In genomic region chr17:48313096-48313495, GRCh38 we compare ENCODE assay signal across 15 cellular contexts.
A peak's percentile ranks its signal among the peaks of the same experiment; 100 is the strongest.
DNase-seq lines count a peak whose midpoint lies in the region; ATAC-seq, FAIRE-seq and TF ChIP-seq lines count a peak whose summit lies in the region.
"Had no signal": no experiment of that assay in that cellular context is flagged by ENCODE, and none has a peak within 500 bp of the region (broad histone marks: within the 10 kb centered on the region; RNA-seq: fewer than 3 reads in every experiment).

No MANE protein-coding gene starts in this region.

- H3K27me3 Mint-ChIP-seq in immature natural killer cell (ENCODE audit: low read depth in 3 of 3) = peaks cover 0 to 6% (median 0%) of the 10 kb centered on the region in 3 donors
- H3K27me3 Mint-ChIP-seq in nephron progenitor cell (ENCODE audit: low read depth, poor library complexity) = peaks cover 3% of the 10 kb centered on the region
- H3K27me3 Mint-ChIP-seq: B cell; CD4-positive, alpha-beta T cell had no signal

- peak; percentile 61 for FAIRE-seq in GM12892 (lab: Jason Lieb, UNC)
- FAIRE-seq: GM12891 had no signal

- no peaks in the 10 kb centered on the region for H3K79me2 ChIP-seq in OCI-LY3 (ENCODE audit: low read length)

- peak overlapping the region; percentile 72 for H3K4me2 ChIP-seq in OCI-LY3 (ENCODE audit: low read length)

- H3K36me3 Mint-ChIP-seq in immature natural killer cell = peaks cover 0 to 12% (median 0%) of the 10 kb centered on the region in 3 donors
- H3K36me3 Mint-ChIP-seq in nephron progenitor cell (ENCODE audit: low read depth) = no peaks in the 10 kb centered on the region

- H3K9ac ChIP-seq in OCI-LY3 (ENCODE audit: low read length) = no peak overlapping the region

- H2AFZ ChIP-seq in OCI-LY3 (ENCODE audit: low read depth, low read length) = no peak overlapping the region

- H3K4me3 Mint-ChIP-seq in immature natural killer cell (peak overlapping the region in 4 of 5 donors; percentile 27 to 51 (median 40)), nephron progenitor cell (no peak overlapping the region)
- H3K4me3 Mint-ChIP-seq: B cell; CD4-positive, alpha-beta T cell; HFFc6 had no signal

- no peaks in the 10 kb centered on the region for H3K9me3 Mint-ChIP-seq in immature natural killer cell
- no peaks in the 10 kb centered on the region for H3K9me3 Mint-ChIP-seq in nephron progenitor cell
- H3K9me3 Mint-ChIP-seq: CD4-positive, alpha-beta T cell; HFFc6 had no signal

- peak overlapping the region; percentile 10 to 81 (median 59) for H3K27ac Mint-ChIP-seq in immature natural killer cell
- H3K27ac Mint-ChIP-seq in nephron progenitor cell = peak overlapping the region; percentile 30
- H3K27ac Mint-ChIP-seq: B cell; CD4-positive, alpha-beta T cell; HFFc6 had no signal

- ATAC-seq in HG03159 (IDR thresholded peaks at IDR 0.05; ENCODE audit: unreplicated experiment) = no peak

- H4K20me1 ChIP-seq in OCI-LY3 (ENCODE audit: insufficient read depth, low read length) = no peaks in the 10 kb centered on the region

- in situ Hi-C loops in GM13977 (cut with MboI; ENCODE audit: low pct_unique_long_range_greater_than_20kb, low sequenced_read_pairs, unreplicated experiment) = no loop called here

- H3K27ac ChIP-seq in OCI-LY3 (ENCODE audit: low read length) = no peak overlapping the region
- H3K27ac ChIP-seq: HL-60 had no signal

- no peaks in the 10 kb centered on the region for H3K9me3 ChIP-seq in OCI-LY3 (ENCODE audit: insufficient read depth, low read length)

- peaks cover 47% of the 10 kb centered on the region for H3K4me1 ChIP-seq in OCI-LY3 (ENCODE audit: low read length)

- TF ChIP-seq POLR2A in GM12892 (IDR thresholded peaks at IDR 0.05; ENCODE audit: low read depth, low read length) = no peak

- TF ChIP-seq CTCF in OCI-LY3 (IDR thresholded peaks at IDR 0.05; ENCODE audit: low read depth, low read length) = no peak
- no peak for TF ChIP-seq CTCF in nephron progenitor cell (IDR thresholded peaks at IDR 0.05)
- no peak for TF ChIP-seq CTCF in GM13977 (IDR thresholded peaks at IDR 0.05; ENCODE audit: extremely low read depth, insufficient read depth, missing control alignments)

- DNase-seq in GM12892 (ENCODE audit: insufficient read length) (no peak), immature natural killer cell (no peak), nephron progenitor cell (no peak), GM13977 (ENCODE audit: low spot score) (no peak), posterior cingulate gyrus (no peak)
- DNase-seq: C1 segment of cervical spinal cord; CD4-positive, alpha-beta T cell; DMS79; HCEC 1CT; HFFc6 had no signal

- intact Hi-C loops in posterior cingulate gyrus (cut with DNase I) = no loop called here

- H3K27me3 ChIP-seq in OCI-LY3 (ENCODE audit: low read depth, low read length) = peaks cover 5% of the 10 kb centered on the region; the same call in 1 of the 2 replicates

- H3K36me3 ChIP-seq in OCI-LY3 (replicated peaks; ENCODE audit: low read depth, low read length) = no peaks in the 10 kb centered on the region

- H3K4me3 ChIP-seq in OCI-LY3 (ENCODE audit: low read length) = peak overlapping the region; percentile 44

- peaks cover 51 to 85% of the 10 kb centered on the region in 2 donors for H3K4me1 Mint-ChIP-seq in immature natural killer cell
- peaks cover 56% of the 10 kb centered on the region for H3K4me1 Mint-ChIP-seq in nephron progenitor cell
